1 cellular context compared by ENCODE assay signal in genomic region chr17:74563358-74563757, GRCh38.
TF ChIP-seq lines count a peak whose summit lies in the region.

No MANE protein-coding gene starts in this region.

TF ChIP-seq in HepG2, 621 proteins besides CTCF, POLR2A, EP300 and RAD21 (continued from another document and continues in another):
- TF ChIP-seq ZBTB40 (IDR thresholded peaks at IDR 0.05): peak; percentile 32; the same call in 1 of the 2 replicates
- TF ChIP-seq ZBTB40 (CRISPR knock-in tag; IDR thresholded peaks at IDR 0.05): no peak
- TF ChIP-seq POGK (CRISPR knock-in tag; conservative IDR thresholded peaks at IDR 0.05): no peak
- TF ChIP-seq HBP1 (CRISPR knock-in tag; IDR thresholded peaks at IDR 0.05; ENCODE audit: low read depth): no peak
- TF ChIP-seq SIX4 (CRISPR knock-in tag; IDR thresholded peaks at IDR 0.05): no peak
- TF ChIP-seq ZZZ3 (CRISPR knock-in tag; IDR thresholded peaks at IDR 0.05; ENCODE audit: borderline replicate concordance): no peak
- TF ChIP-seq ETV6 (CRISPR knock-in tag; conservative IDR thresholded peaks at IDR 0.05): no peak
- no peak for TF ChIP-seq HDAC6 (IDR thresholded peaks at IDR 0.05; ENCODE audit: low read depth, low read length)
- no peak for TF ChIP-seq SRSF9 (IDR thresholded peaks at IDR 0.05; ENCODE audit: borderline replicate concordance, insufficient read depth, low read depth, low read length, poor library complexity, severe bottlenecking)
- peak; percentile 87; the same call in 1 of the 2 replicates for TF ChIP-seq ZNF207 (IDR thresholded peaks at IDR 0.05; ENCODE audit: borderline replicate concordance)
- no peak for TF ChIP-seq NKX3-1 (CRISPR knock-in tag; IDR thresholded peaks at IDR 0.05)
- no peak for TF ChIP-seq RELA (CRISPR knock-in tag; IDR thresholded peaks at IDR 0.05)
- no peak for TF ChIP-seq ATF7-NPFF (CRISPR knock-in tag; IDR thresholded peaks at IDR 0.05; ENCODE audit: low read depth)
- TF ChIP-seq GLI4 (CRISPR knock-in tag; IDR thresholded peaks at IDR 0.05; ENCODE audit: borderline replicate concordance): no peak
- no peak for TF ChIP-seq SRSF4 (IDR thresholded peaks at IDR 0.05; ENCODE audit: low read depth, low read length, poor library complexity, severe bottlenecking)
- no peak for TF ChIP-seq ZNF747 (CRISPR knock-in tag; IDR thresholded peaks at IDR 0.05; ENCODE audit: borderline replicate concordance)
- TF ChIP-seq MNT (IDR thresholded peaks at IDR 0.05): peak; percentile 49
- TF ChIP-seq NBN (conservative IDR thresholded peaks at IDR 0.05): peak; percentile 95; the same call in 1 of the 2 replicates
- no peak for TF ChIP-seq ZNF510 (CRISPR knock-in tag; IDR thresholded peaks at IDR 0.05; ENCODE audit: low read depth)
- no peak for TF ChIP-seq ZNF431 (CRISPR knock-in tag; IDR thresholded peaks at IDR 0.05; ENCODE audit: borderline replicate concordance, low read depth)
- no peak for TF ChIP-seq CEBPZ (IDR thresholded peaks at IDR 0.05; ENCODE audit: low read length)
- TF ChIP-seq ZBTB43 (CRISPR knock-in tag; conservative IDR thresholded peaks at IDR 0.05): no peak
- no peak for TF ChIP-seq PRPF4 (IDR thresholded peaks at IDR 0.05; ENCODE audit: low read depth, low read length, poor library complexity, severe bottlenecking)
- no peak for TF ChIP-seq MAX (IDR thresholded peaks at IDR 0.05)
- peak; percentile 6; the same call in 1 of the 2 replicates for TF ChIP-seq PLRG1 (conservative IDR thresholded peaks at IDR 0.05)
- TF ChIP-seq ZNF720 (CRISPR knock-in tag; IDR thresholded peaks at IDR 0.05): no peak
- TF ChIP-seq HMG20A (CRISPR knock-in tag; IDR thresholded peaks at IDR 0.05; ENCODE audit: borderline replicate concordance): no peak
- no peak for TF ChIP-seq FOXP4 (CRISPR knock-in tag; IDR thresholded peaks at IDR 0.05)
- no peak for TF ChIP-seq ZNF512 (CRISPR knock-in tag; IDR thresholded peaks at IDR 0.05)
- no peak for TF ChIP-seq ZNF562 (CRISPR knock-in tag; IDR thresholded peaks at IDR 0.05; ENCODE audit: borderline replicate concordance)
